30 cellular contexts compared by ENCODE assay signal in the genomic region with DNA sequence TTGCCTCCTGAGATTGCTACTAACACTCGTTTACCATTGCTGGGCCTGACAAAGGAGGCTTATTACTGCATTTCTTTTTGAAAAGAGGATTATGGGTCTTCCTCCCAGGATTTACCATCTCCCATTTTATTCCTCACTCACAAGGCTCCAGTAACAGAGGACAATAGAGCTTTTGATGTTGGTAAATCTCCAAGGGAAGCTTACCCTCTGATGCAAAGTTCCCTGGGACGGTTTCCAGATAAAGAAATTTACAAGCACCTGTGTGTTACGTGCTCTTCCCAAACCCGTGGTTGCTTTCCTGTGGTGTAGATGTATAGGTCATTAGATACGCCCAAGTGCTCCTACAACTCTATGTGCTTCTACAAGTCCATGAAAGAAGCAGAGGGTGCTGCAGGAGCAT. TPM values are rescaled to one million over a fixed set of nuclear protein-coding genes. Genes with fewer than 3 reads are reported as not detected.
DNase-seq lines count a peak whose midpoint lies in the region; ATAC-seq and TF ChIP-seq lines count a peak whose summit lies in the region.
"Had no signal": no experiment of that assay in that cellular context is flagged by ENCODE, and none has a peak within 500 bp of the region (broad histone marks: within the 10 kb centered on the region; RNA-seq: fewer than 3 reads in every experiment).

No MANE protein-coding gene starts in this region.

- H3K9me3 Mint-ChIP-seq in chondrocyte (ENCODE audit: low read depth), result no peaks in the 10 kb centered on the region
- H3K9me3 Mint-ChIP-seq: CD4-positive, alpha-beta T cell; nephron progenitor cell; stimulated activated naive CD8-positive, alpha-beta T cell treated with anti-CD3 and anti-CD28 coated beads, Interleukin-15, amount 100 ng/mL, for 72 hours had no signal

- no peaks in the 10 kb centered on the region for H3K4me1 ChIP-seq in colonic mucosa
- H3K4me1 ChIP-seq: Peyer's patch, thyroid gland had no signal

- no peaks in the 10 kb centered on the region for H3K27me3 ChIP-seq in colonic mucosa
- H3K27me3 ChIP-seq: heart right ventricle, Peyer's patch, thyroid gland had no signal

- no peak overlapping the region for H3K4me3 ChIP-seq in colonic mucosa
- H3K4me3 ChIP-seq: heart right ventricle, Peyer's patch, thyroid gland had no signal

- peaks cover 48% of the 10 kb centered on the region for H3K27me3 Mint-ChIP-seq in chondrocyte (ENCODE audit: low read depth)
- H3K27me3 Mint-ChIP-seq: stimulated activated naive CD8-positive, alpha-beta T cell treated with anti-CD3 and anti-CD28 coated beads, Interleukin-15, amount 100 ng/mL, for 72 hours had no signal

- no peaks in the 10 kb centered on the region for H3K4me1 Mint-ChIP-seq in chondrocyte (ENCODE audit: low read depth)
- H3K4me1 Mint-ChIP-seq: stimulated activated naive CD8-positive, alpha-beta T cell treated with anti-CD3 and anti-CD28 coated beads, Interleukin-15, amount 100 ng/mL, for 72 hours had no signal

- no peaks in the 10 kb centered on the region for H3K36me3 Mint-ChIP-seq in chondrocyte (ENCODE audit: low read depth)

- intact Hi-C loops in colonic mucosa (cut with DNase I), result no loop called here

- no peak overlapping the region for H3K27ac Mint-ChIP-seq in chondrocyte (ENCODE audit: unreplicated experiment)
- H3K27ac Mint-ChIP-seq: activated CD8-positive, alpha-beta T cell treated with anti-CD3 and anti-CD28 coated beads, Interleukin-2, amount 10 ng/mL, durations not matched to agents 7 days and 5 days; CD4-positive, alpha-beta T cell; nephron progenitor cell; stimulated activated naive CD8-positive, alpha-beta T cell treated with anti-CD3 and anti-CD28 coated beads, Interleukin-15, amount 100 ng/mL, for 72 hours had no signal

- H3K9ac ChIP-seq in colonic mucosa (ENCODE audit: low read depth in 2 of 2, low read length in 2 of 2), result peak overlapping the region in 1 of 2 donors; percentile 9

- DNase-seq in NCI-H345 (lab: John Stamatoyannopoulos, UW) (peak; percentile 14), NCI-H345 treated with DMSO at 0.1 percent for 48 hours (lab: John Stamatoyannopoulos, UW; ENCODE audit: unreplicated experiment) (no peak), colonic mucosa (peak; percentile 61), left lobe of liver (ENCODE audit: low spot score) (no peak), NCI-H774 (lab: John Stamatoyannopoulos, UW) (no peak), H4 (ENCODE audit: low spot score) (no peak), chondrocyte (ENCODE audit: low spot score) (no peak)
- DNase-seq in stimulated activated naive CD4-positive, alpha-beta T cell (lab: John Stamatoyannopoulos, UW), result no peak
- DNase-seq: 8988T; activated CD4-positive, alpha-beta T cell treated with anti-CD3 and anti-CD28 coated beads for 1 hour; activated CD8-positive, alpha-beta T cell treated with anti-CD3 and anti-CD28 coated beads, Interleukin-2, amount 10 ng/mL, durations not matched to agents 7 days and 5 days; activated effector memory CD4-positive, alpha-beta T cell treated with anti-CD3 and anti-CD28 coated beads, Interleukin-2, amount 50 U/mL, for 16 hours; activated T-cell treated with anti-CD3 and anti-CD28 coated beads for 4 hours; CD4-positive, alpha-beta T cell; cerebellar nuclear complex; foreskin fibroblast; heart right ventricle; NCI-H1092; NCI-H187; NCI-H2227 treated with DMSO at 0.1 percent for 48 hours; nephron progenitor cell; Peyer's patch; posterior cingulate gyrus; SIG-M5; stimulated activated naive CD8-positive, alpha-beta T cell treated with anti-CD3 and anti-CD28 coated beads, Interleukin-15, amount 100 ng/mL, for 72 hours; T-helper 1 cell; thyroid gland had no signal

- H3K36me3 ChIP-seq in colonic mucosa, result no peaks in the 10 kb centered on the region
- H3K36me3 ChIP-seq: heart right ventricle, Peyer's patch, thyroid gland had no signal

- H3K4me3 Mint-ChIP-seq in chondrocyte (ENCODE audit: unreplicated experiment), result no peak overlapping the region
- H3K4me3 Mint-ChIP-seq: activated CD8-positive, alpha-beta T cell treated with anti-CD3 and anti-CD28 coated beads, Interleukin-2, amount 10 ng/mL, durations not matched to agents 7 days and 5 days; CD4-positive, alpha-beta T cell; nephron progenitor cell; stimulated activated naive CD8-positive, alpha-beta T cell treated with anti-CD3 and anti-CD28 coated beads, Interleukin-15, amount 100 ng/mL, for 72 hours had no signal

- H3K27ac ChIP-seq in colonic mucosa, result peak overlapping the region; percentile 39
- H3K27ac ChIP-seq: heart right ventricle, Peyer's patch, thyroid gland had no signal

- TF ChIP-seq CTCF in colonic mucosa (IDR thresholded peaks at IDR 0.05), result no peak
- TF ChIP-seq CTCF in chondrocyte (IDR thresholded peaks at IDR 0.05), result no peak

- ATAC-seq in left lobe of liver, result peak; percentile 87
- ATAC-seq: activated CD8-positive, alpha-beta T cell treated with anti-CD3 and anti-CD28 coated beads, Interleukin-2, amount 10 ng/mL, durations not matched to agents 7 days and 5 days; heart right ventricle; stimulated activated naive CD8-positive, alpha-beta T cell treated with anti-CD3 and anti-CD28 coated beads, Interleukin-15, amount 100 ng/mL, for 72 hours had no signal

- H3K9me3 ChIP-seq in colonic mucosa, result no peaks in the 10 kb centered on the region
- H3K9me3 ChIP-seq: heart right ventricle, Peyer's patch, thyroid gland had no signal

RNA-seq across cellular contexts. Expression of a gene that starts 17.1 kb away (rescaled TPM):
- total RNA-seq in colonic mucosa, result 1 to 10 TPM; 7.4 to 8.1 TPM
- 11.9 TPM for total RNA-seq in left lobe of liver
- total RNA-seq in H4 (2014; rRNA removed; shearing (Covaris generic)), result 0.12 and 2.1 TPM in 2 replicates
- total RNA-seq in chondrocyte, result not detected in 3 replicates
- total RNA-seq: activated CD8-positive, alpha-beta T cell treated with anti-CD3 and anti-CD28 coated beads, Interleukin-2, amount 10 ng/mL, durations not matched to agents 7 days and 5 days; CD4-positive, alpha-beta T cell; epithelial cell of proximal tubule; HT1080; mononuclear cell; Peyer's patch had no signal

RNA-seq across cellular contexts. Expression of a gene that starts 39.4 kb away (rescaled TPM):
- total RNA-seq in colonic mucosa, result under 1 TPM; 0.11 to 0.12 TPM
- 0.30 TPM for total RNA-seq in left lobe of liver
- total RNA-seq in H4 (2014; rRNA removed; shearing (Covaris generic)), result 0.02 and 0.06 TPM in 2 replicates
- not detected in 3 replicates for total RNA-seq in chondrocyte
- total RNA-seq: activated CD8-positive, alpha-beta T cell treated with anti-CD3 and anti-CD28 coated beads, Interleukin-2, amount 10 ng/mL, durations not matched to agents 7 days and 5 days; CD4-positive, alpha-beta T cell; epithelial cell of proximal tubule; HT1080; mononuclear cell; Peyer's patch had no signal

Comparison
In these comparisons a context has a peak if more than half of its experiments do, and no peak if none do; other contexts are left out.
1. DNase-seq: peak in NCI-H345 (single experiment) and colonic mucosa (single experiment); none in NCI-H345 treated with DMSO at 0.1 percent for 48 hours (single experiment), left lobe of liver (single experiment), NCI-H774 (single experiment), H4 (single experiment), chondrocyte (single experiment) and stimulated activated naive CD4-positive, alpha-beta T cell (0 of 6).